Comparison of ENCODE assay signal across 9 cellular contexts in the genomic region with DNA sequence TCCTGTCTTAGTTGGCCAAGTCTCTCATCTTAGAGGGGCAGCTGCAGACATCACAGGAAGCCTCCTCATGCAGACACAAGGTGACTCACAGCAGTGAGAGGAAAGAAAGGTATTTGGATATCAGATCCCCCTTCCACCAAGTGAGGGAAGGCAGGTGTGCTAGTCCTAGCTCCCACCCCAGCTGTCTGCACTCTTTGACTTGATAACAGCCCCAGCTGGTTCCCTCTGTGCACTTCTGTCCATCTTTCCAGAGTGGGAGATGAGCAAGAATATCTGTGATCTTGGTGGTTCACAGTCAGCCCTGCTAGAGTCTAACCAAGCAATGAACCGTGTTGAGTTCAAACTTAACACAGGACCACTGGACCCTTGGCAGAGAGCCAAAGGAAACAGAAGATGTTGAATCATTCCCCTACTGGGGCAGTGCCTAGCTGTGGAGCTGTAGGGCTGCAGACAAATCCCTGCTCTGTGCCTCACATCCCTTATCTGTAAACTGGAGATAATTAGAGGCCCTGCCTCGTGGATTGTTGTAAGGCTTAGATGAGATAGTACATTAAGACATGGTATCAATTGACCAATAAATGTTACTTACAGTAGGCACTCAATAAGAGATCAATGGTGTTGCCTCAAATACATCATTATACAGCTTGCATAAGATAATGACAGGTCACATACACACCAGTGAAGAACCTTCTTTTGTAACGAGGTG. TPM values are rescaled to one million over a fixed set of nuclear protein-coding genes. Genes with fewer than 3 reads are reported as not detected.
DNase-seq lines count a peak whose midpoint lies in the region; ATAC-seq and TF ChIP-seq lines count a peak whose summit lies in the region.
"Had no signal": no experiment of that assay in that cellular context is flagged by ENCODE, and none has a peak within 500 bp of the region (broad histone marks: within the 10 kb centered on the region; RNA-seq: fewer than 3 reads in every experiment).

No MANE protein-coding gene starts in this region.

- in situ Hi-C loops in gastrocnemius medialis (cut with MboI; ENCODE audit: low sequenced_read_pairs in 4 of 4), result no loop called here

- DNase-seq in NCI-H2029 treated with DMSO at 0.1 percent for 48 hours (lab: John Stamatoyannopoulos, UW), result peak; percentile 12
- DNase-seq in NCI-H2029 (lab: John Stamatoyannopoulos, UW), result no peak
- peak; percentile 69 for DNase-seq in HT-29 (ENCODE audit: low spot score)
- DNase-seq in choroid plexus epithelial cell (ENCODE audit: low read depth), result peak; percentile 91
- peak; percentile 43 to 72 for DNase-seq in gastrocnemius medialis
- DNase-seq in left lung, result no peak
- no peak for DNase-seq in prostate gland (ENCODE audit: low spot score)

- H3K27ac ChIP-seq in gastrocnemius medialis (peak overlapping the region; percentile 77 to 88 (median 78)), left lung (no peak overlapping the region), prostate gland (no peak overlapping the region)
- H3K27ac ChIP-seq: esophagus muscularis mucosa had no signal

- WGBS in prostate gland, result 47% methylated on average over 3 of the region's 3 CpGs

- H3K36me3 ChIP-seq in gastrocnemius medialis, result no peaks in the 10 kb centered on the region
- H3K36me3 ChIP-seq in left lung, result no peaks in the 10 kb centered on the region
- H3K36me3 ChIP-seq in prostate gland, result no peaks in the 10 kb centered on the region
- H3K36me3 ChIP-seq: esophagus muscularis mucosa had no signal

- TF ChIP-seq POLR2A in gastrocnemius medialis (IDR thresholded peaks at IDR 0.05) (no peak), prostate gland (IDR thresholded peaks at IDR 0.05) (no peak)

- H3K27me3 ChIP-seq in gastrocnemius medialis, result no peaks in the 10 kb centered on the region
- no peaks in the 10 kb centered on the region for H3K27me3 ChIP-seq in left lung
- no peaks in the 10 kb centered on the region for H3K27me3 ChIP-seq in prostate gland (replicated peaks; ENCODE audit: insufficient read depth)
- H3K27me3 ChIP-seq: esophagus muscularis mucosa had no signal

- H3K4me3 ChIP-seq in choroid plexus epithelial cell (ENCODE audit: low read depth, low read length), result no peak overlapping the region
- no peak overlapping the region for H3K4me3 ChIP-seq in gastrocnemius medialis
- H3K4me3 ChIP-seq in left lung, result no peak overlapping the region
- no peak overlapping the region for H3K4me3 ChIP-seq in prostate gland
- H3K4me3 ChIP-seq: esophagus muscularis mucosa had no signal

- no peak for TF ChIP-seq CTCF in choroid plexus epithelial cell (conservative IDR thresholded peaks at IDR 0.05; ENCODE audit: low read depth, low read length)
- no peak for TF ChIP-seq CTCF in gastrocnemius medialis (IDR thresholded peaks at IDR 0.05 in 4 of 5, conservative IDR thresholded peaks at IDR 0.05 in 1 of 5)
- no peak for TF ChIP-seq CTCF in left lung (IDR thresholded peaks at IDR 0.05)
- no peak for TF ChIP-seq CTCF in prostate gland (IDR thresholded peaks at IDR 0.05)

- intact Hi-C loops in gastrocnemius medialis (cut with DNase I; ENCODE audit: low total_unique reads) (loop anchor here (2.0 to 10.0 kb wide), 3 partner anchors 29 to 141 kb away; partner anchors contain the start of genes PRELID2 and SH3RF2), left lung (cut with DNase I) (no loop called here), prostate gland (cut with DNase I) (no loop called here)

- H3K9me3 ChIP-seq in gastrocnemius medialis, result no peaks in the 10 kb centered on the region
- no peaks in the 10 kb centered on the region for H3K9me3 ChIP-seq in left lung
- H3K9me3 ChIP-seq in prostate gland, result no peaks in the 10 kb centered on the region

- H3K4me1 ChIP-seq in gastrocnemius medialis (peaks cover 39 to 50% of the 10 kb centered on the region in 2 donors), left lung (no peaks in the 10 kb centered on the region), prostate gland (replicated peaks) (no peaks in the 10 kb centered on the region)

- ATAC-seq in gastrocnemius medialis, result peak; percentile 24 to 85
- ATAC-seq in left lung, result no peak
- ATAC-seq in HG03280 (IDR thresholded peaks at IDR 0.05; ENCODE audit: unreplicated experiment), result no peak

RNA-seq across cellular contexts. Expression of gene SH3RF2, which starts 39.1 kb away (rescaled TPM):
- 13.9 and 15.9 TPM in 2 replicates for total RNA-seq in HT-29 (2014; rRNA removed; shearing (Covaris generic))
- total RNA-seq in gastrocnemius medialis (10 to 100 TPM; 19.2 to 97.1 (median 39.1) TPM), left lung (10 to 100 TPM; 11.7 to 20.3 TPM), prostate gland (10 to 100 TPM; 18.2 to 43.9 TPM)

Comparison
In these comparisons a context has a peak if more than half of its experiments do, and no peak if none do; other contexts are left out.
1. DNase-seq: peak in NCI-H2029 treated with DMSO at 0.1 percent for 48 hours (single experiment), HT-29 (single experiment), choroid plexus epithelial cell (single experiment) and gastrocnemius medialis (2 of 2); none in NCI-H2029 (single experiment), left lung (0 of 2) and prostate gland (single experiment).
2. ATAC-seq: peak in gastrocnemius medialis (2 of 2); none in left lung (single experiment) and HG03280 (single experiment).
3. H3K27ac ChIP-seq: peak in gastrocnemius medialis (4 of 4); none in left lung (0 of 2) and prostate gland (0 of 2).